ENCODE assay signal across 11 cellular contexts in the genomic region with DNA sequence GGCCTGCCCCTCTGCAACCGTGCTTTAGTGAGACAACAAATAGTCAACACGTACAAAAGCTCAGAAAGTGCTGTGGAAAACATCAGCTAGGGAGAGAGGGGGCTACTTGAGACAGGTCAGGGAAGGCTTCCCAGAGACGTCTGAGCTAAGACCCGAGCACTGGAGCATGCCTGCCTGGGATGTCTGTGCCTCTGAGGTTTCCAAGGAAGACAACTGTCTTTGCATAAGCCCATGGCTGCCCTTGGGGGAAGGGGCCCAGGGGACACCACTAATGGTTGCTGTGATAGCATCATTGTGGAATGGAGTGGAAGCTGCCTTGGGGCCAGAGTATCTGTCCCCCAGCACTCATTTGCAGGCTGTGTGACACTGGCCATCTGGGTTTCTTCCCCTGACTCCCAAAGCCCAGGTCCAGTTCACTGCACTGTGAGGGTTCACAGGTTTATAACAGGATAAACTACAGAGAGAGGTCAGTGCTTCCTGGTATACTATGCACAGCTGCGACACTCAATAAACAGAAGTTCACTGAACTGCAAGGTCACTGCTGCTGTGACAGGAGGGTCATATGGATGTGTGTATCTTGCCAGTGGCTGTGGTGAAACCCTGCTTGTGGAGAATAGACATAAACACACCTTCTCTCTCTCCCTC.
DNase-seq lines count a peak whose midpoint lies in the region; ATAC-seq and TF ChIP-seq lines count a peak whose summit lies in the region.
"Had no signal": no experiment of that assay in that cellular context is flagged by ENCODE, and none has a peak within 500 bp of the region (broad histone marks: within the 10 kb centered on the region; RNA-seq: fewer than 3 reads in every experiment).

No MANE protein-coding gene starts in this region.

- peak overlapping the region; percentile 86 for H3K4me3 Mint-ChIP-seq in activated T-cell treated with anti-CD3 and anti-CD28 coated beads, Interleukin-2, amount 50 U/mL, for 24 hours
- H3K4me3 Mint-ChIP-seq in stimulated activated naive B cell treated with anti-CD40 and anti-IgM and Interleukin-4, amounts not matched to agents 10 μg/mL and 1 μg/mL and 100 μg/mL, for 72 hours, result peak overlapping the region; percentile 93 to 98

- H3K36me3 Mint-ChIP-seq in activated T-cell treated with anti-CD3 and anti-CD28 coated beads, Interleukin-2, amount 50 U/mL, for 24 hours (ENCODE audit: low read depth), result peaks cover 19% of the 10 kb centered on the region
- peaks cover 6 to 9% of the 10 kb centered on the region in 2 donors for H3K36me3 Mint-ChIP-seq in stimulated activated naive B cell treated with anti-CD40 and anti-IgM and Interleukin-4, amounts not matched to agents 10 μg/mL and 1 μg/mL and 100 μg/mL, for 72 hours

- no peaks in the 10 kb centered on the region for H3K27me3 Mint-ChIP-seq in activated T-cell treated with anti-CD3 and anti-CD28 coated beads, Interleukin-2, amount 50 U/mL, for 24 hours
- H3K27me3 Mint-ChIP-seq in stimulated activated naive B cell treated with anti-CD40 and anti-IgM and Interleukin-4, amounts not matched to agents 10 μg/mL and 1 μg/mL and 100 μg/mL, for 72 hours, result no peaks in the 10 kb centered on the region

- no peaks in the 10 kb centered on the region for H3K9me3 Mint-ChIP-seq in activated T-cell treated with anti-CD3 and anti-CD28 coated beads, Interleukin-2, amount 50 U/mL, for 24 hours
- no peaks in the 10 kb centered on the region for H3K9me3 Mint-ChIP-seq in stimulated activated naive B cell treated with anti-CD40 and anti-IgM and Interleukin-4, amounts not matched to agents 10 μg/mL and 1 μg/mL and 100 μg/mL, for 72 hours

- peaks cover 39% of the 10 kb centered on the region for H3K4me1 Mint-ChIP-seq in activated T-cell treated with anti-CD3 and anti-CD28 coated beads, Interleukin-2, amount 50 U/mL, for 24 hours (ENCODE audit: low read depth)
- peaks cover 32 to 47% of the 10 kb centered on the region in 2 donors for H3K4me1 Mint-ChIP-seq in stimulated activated naive B cell treated with anti-CD40 and anti-IgM and Interleukin-4, amounts not matched to agents 10 μg/mL and 1 μg/mL and 100 μg/mL, for 72 hours

- TF ChIP-seq POLR2A in Raji (IDR thresholded peaks at IDR 0.05; ENCODE audit: insufficient read depth, low read depth, low read length) (peak; percentile 30; the same call in 1 of the 2 replicates), erythroblast (IDR thresholded peaks at IDR 0.05; ENCODE audit: low read length) (no peak)

- peak overlapping the region; percentile 96 for H3K27ac Mint-ChIP-seq in activated T-cell treated with anti-CD3 and anti-CD28 coated beads, Interleukin-2, amount 50 U/mL, for 24 hours
- peak overlapping the region; percentile 95 for H3K27ac Mint-ChIP-seq in stimulated activated naive B cell treated with anti-CD40 and anti-IgM and Interleukin-4, amounts not matched to agents 10 μg/mL and 1 μg/mL and 100 μg/mL, for 72 hours

- DNase-seq in activated T-cell treated with anti-CD3 and anti-CD28 coated beads, Interleukin-2, amount 50 U/mL, for 24 hours, result no peak
- no peak for DNase-seq in activated T-cell treated with anti-CD3 and anti-CD28 coated beads, Interleukin-2, amount 50 U/mL, for 48 hours
- peak; percentile 50 to 52 for DNase-seq in erythroblast (lab: John Stamatoyannopoulos, UW)
- DNase-seq in stimulated activated naive B cell treated with anti-CD40 and anti-IgM and Interleukin-4, amounts not matched to agents 10 μg/mL and 1 μg/mL and 100 μg/mL, for 72 hours, result no peak
- DNase-seq in NCI-H2081 (lab: John Stamatoyannopoulos, UW), result no peak
- DNase-seq in COLO668 (lab: John Stamatoyannopoulos, UW; ENCODE audit: unreplicated experiment), result no peak
- DNase-seq: C1 segment of cervical spinal cord, NCI-H524 had no signal

- no peak for ATAC-seq in stimulated activated naive B cell treated with anti-CD40 and anti-IgM and Interleukin-4, amounts not matched to agents 10 μg/mL and 1 μg/mL and 100 μg/mL, for 72 hours (replicated peaks)
- ATAC-seq in GM21529 (IDR thresholded peaks at IDR 0.05; ENCODE audit: unreplicated experiment), result no peak
- ATAC-seq: HCT116 had no signal

Comparison
In these comparisons a context has a peak if more than half of its experiments do, and no peak if none do; other contexts are left out.
1. DNase-seq: peak in erythroblast (2 of 2); none in activated T-cell treated with anti-CD3 and anti-CD28 coated beads, Interleukin-2, amount 50 U/mL, for 24 hours (single experiment), activated T-cell treated with anti-CD3 and anti-CD28 coated beads, Interleukin-2, amount 50 U/mL, for 48 hours (0 of 2), stimulated activated naive B cell treated with anti-CD40 and anti-IgM and Interleukin-4, amounts not matched to agents 10 μg/mL and 1 μg/mL and 100 μg/mL, for 72 hours (single experiment), NCI-H2081 (0 of 2) and COLO668 (single experiment).